In genomic region chr9:125611366-125611765, GRCh38 we compare ENCODE assay signal across 35 cellular contexts.
"Had no signal": no experiment of that assay in that cellular context is flagged by ENCODE, and none has a peak within 500 bp of the region (broad histone marks: within the 10 kb centered on the region; RNA-seq: fewer than 3 reads in every experiment).

No MANE protein-coding gene starts in this region.

- H3K9me3 ChIP-seq: MG63 had no signal

- H3K36me3 ChIP-seq: MG63 had no signal

- H3K4me3 ChIP-seq: MG63 had no signal

- H3K27me3 ChIP-seq: MG63 had no signal

- DNase-seq: MG63, MM.1S, MV-4-11, NCI-H1048, NCI-H1092, NCI-H1092 treated with DMSO at 0.1 percent for 48 hours, NCI-H1105, NCI-H1105 treated with DMSO at 0.1 percent for 48 hours, NCI-H1417, NCI-H1417 treated with DMSO at 0.1 percent for 48 hours, NCI-H1436, NCI-H1436 treated with DMSO at 0.1 percent for 48 hours, NCI-H146, NCI-H1694, NCI-H1694 treated with DMSO at 0.1 percent for 48 hours, NCI-H187, NCI-H187 treated with DMSO at 0.1 percent for 48 hours, NCI-H1930, NCI-H2029, NCI-H2029 treated with DMSO at 0.1 percent for 48 hours, NCI-H2081, NCI-H2081 treated with DMSO at 0.1 percent for 48 hours, NCI-H2107, NCI-H2171, NCI-H2171 treated with DMSO at 0.1 percent for 48 hours, NCI-H2227 treated with DMSO at 0.1 percent for 48 hours, NCI-H226, NCI-H345, NCI-H446, NCI-H446 treated with DMSO at 0.1 percent for 48 hours, NCI-H510A, NCI-H510A treated with DMSO at 0.1 percent for 48 hours, NCI-H524, NCI-H524 treated with DMSO at 0.1 percent for 48 hours, NCI-H526 had no signal
